In the genomic region with DNA sequence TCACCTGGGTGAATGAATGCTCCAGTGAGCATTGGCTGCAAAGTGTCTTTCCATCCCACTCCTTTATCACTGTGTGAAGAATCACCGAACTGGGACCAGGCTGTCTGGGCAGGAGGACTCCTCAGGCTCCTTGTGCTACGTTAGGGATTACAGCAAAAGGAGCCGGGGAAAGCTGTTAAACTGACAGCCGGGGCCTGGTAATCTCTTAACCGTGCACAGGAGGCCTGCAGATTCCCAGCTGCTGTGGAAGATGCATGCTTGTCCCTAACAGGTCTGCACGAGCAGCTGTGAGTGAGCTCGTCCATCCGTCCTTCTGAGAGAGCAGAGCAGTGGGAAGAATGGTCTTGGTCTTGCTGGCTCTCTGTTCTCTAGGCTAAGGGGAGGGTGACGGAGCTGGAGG, we compare ENCODE assay signal across 19 cellular contexts.
DNase-seq lines count a peak whose midpoint lies in the region; ATAC-seq and TF ChIP-seq lines count a peak whose summit lies in the region.
"Had no signal": no experiment of that assay in that cellular context is flagged by ENCODE, and none has a peak within 500 bp of the region (broad histone marks: within the 10 kb centered on the region; RNA-seq: fewer than 3 reads in every experiment).

No MANE protein-coding gene starts in this region.

- no peak overlapping the region for H3K4me3 Mint-ChIP-seq in naive thymus-derived CD4-positive, alpha-beta T cell
- no peak overlapping the region for H3K4me3 Mint-ChIP-seq in CD14-positive monocyte
- no peak overlapping the region for H3K4me3 Mint-ChIP-seq in activated naive CD8-positive, alpha-beta T cell treated with anti-CD3 and anti-CD28 coated beads for 36 hours
- H3K4me3 Mint-ChIP-seq: CD4-positive, CD25-positive, alpha-beta regulatory T cell; CD8-positive, alpha-beta T cell; H9 had no signal

- POLR2A ChIA-PET in naive thymus-derived CD4-positive, alpha-beta T cell (lab: Charles Lee) = no interaction called here

- no peak overlapping the region for H3K4me3 ChIP-seq in naive thymus-derived CD4-positive, alpha-beta T cell (ENCODE audit: low read length)
- no peak overlapping the region for H3K4me3 ChIP-seq in stomach
- H3K4me3 ChIP-seq: GM12878, GM23248 had no signal

- TF ChIP-seq CTCF in CD14-positive monocyte (IDR thresholded peaks at IDR 0.05) = no peak
- no peak for TF ChIP-seq CTCF in stomach (IDR thresholded peaks at IDR 0.05)

- H3K9me3 Mint-ChIP-seq in naive thymus-derived CD4-positive, alpha-beta T cell = peaks cover 0 to 19% (median 0%) of the 10 kb centered on the region in 11 donors
- peaks cover 0 to 6% (median 3%) of the 10 kb centered on the region in 7 donors for H3K9me3 Mint-ChIP-seq in CD14-positive monocyte
- H3K9me3 Mint-ChIP-seq in activated naive CD8-positive, alpha-beta T cell treated with anti-CD3 and anti-CD28 coated beads for 36 hours = no peaks in the 10 kb centered on the region
- H3K9me3 Mint-ChIP-seq: CD8-positive, alpha-beta T cell; H9 had no signal

- intact Hi-C loops in naive thymus-derived CD4-positive, alpha-beta T cell (cut with micrococcal nuclease) = no loop called here
- intact Hi-C loops in CD14-positive monocyte (cut with micrococcal nuclease) (no loop called here), stomach (cut with DNase I; ENCODE audit: low total_unique reads) (no loop called here)

- peaks cover 0 to 3% (median 0%) of the 10 kb centered on the region in 5 donors for H3K36me3 Mint-ChIP-seq in naive thymus-derived CD4-positive, alpha-beta T cell
- H3K36me3 Mint-ChIP-seq in CD14-positive monocyte = no peaks in the 10 kb centered on the region
- no peaks in the 10 kb centered on the region for H3K36me3 Mint-ChIP-seq in activated naive CD8-positive, alpha-beta T cell treated with anti-CD3 and anti-CD28 coated beads for 36 hours
- H3K36me3 Mint-ChIP-seq: CD4-positive, CD25-positive, alpha-beta regulatory T cell; CD8-positive, alpha-beta T cell had no signal

- peak; percentile 95 for DNase-seq in NCI-H82 (lab: John Stamatoyannopoulos, UW)
- peak; percentile 21 for DNase-seq in cerebellar cortex (ENCODE audit: low spot score)
- no peak for DNase-seq in naive thymus-derived CD4-positive, alpha-beta T cell
- DNase-seq in CD14-positive monocyte (ENCODE audit: low spot score) = no peak
- DNase-seq in activated naive CD8-positive, alpha-beta T cell treated with anti-CD3 and anti-CD28 coated beads for 36 hours = no peak
- DNase-seq in hepatic stellate cell (ENCODE audit: low spot score) = no peak
- no peak for DNase-seq in stomach
- DNase-seq: C1 segment of cervical spinal cord; Caco-2; CD4-positive, CD25-positive, alpha-beta regulatory T cell; CD8-positive, alpha-beta T cell; DMS153; DMS79; EL; GDM1; GM23248; H9 had no signal

- no peaks in the 10 kb centered on the region for H3K27me3 ChIP-seq in naive thymus-derived CD4-positive, alpha-beta T cell (ENCODE audit: control insufficient read depth in 2 of 2, insufficient read depth in 2 of 2, low read length in 2 of 2)
- peaks cover 0 to 25% (median 0%) of the 10 kb centered on the region in 3 donors for H3K27me3 ChIP-seq in stomach

- 53 to 79% (median 60%) methylated on average over 6 to 9 of the region's 9 CpGs for WGBS in stomach, 5 donors

- no peaks in the 10 kb centered on the region for H3K9me3 ChIP-seq in naive thymus-derived CD4-positive, alpha-beta T cell (ENCODE audit: control insufficient read depth in 2 of 3, low read length in 3 of 3)
- H3K9me3 ChIP-seq in stomach = peaks cover 0 to 18% (median 12%) of the 10 kb centered on the region in 4 donors
- H3K9me3 ChIP-seq: Caco-2 had no signal

- H3K36me3 ChIP-seq in naive thymus-derived CD4-positive, alpha-beta T cell (ENCODE audit: control insufficient read depth in 2 of 3, insufficient read depth in 3 of 3, low read length in 3 of 3) = no peaks in the 10 kb centered on the region
- no peaks in the 10 kb centered on the region for H3K36me3 ChIP-seq in stomach

- no peak for TF ChIP-seq POLR2A in stomach (IDR thresholded peaks at IDR 0.05)

- no peak overlapping the region for H3K27ac ChIP-seq in naive thymus-derived CD4-positive, alpha-beta T cell (ENCODE audit: low read depth, low read length)
- no peak overlapping the region for H3K27ac ChIP-seq in stomach
- H3K27ac ChIP-seq: GM23248 had no signal

- TF ChIP-seq EP300 in stomach (IDR thresholded peaks at IDR 0.05) = no peak

- no peak overlapping the region for H3K27ac Mint-ChIP-seq in naive thymus-derived CD4-positive, alpha-beta T cell
- H3K27ac Mint-ChIP-seq in CD14-positive monocyte = no peak overlapping the region
- no peak overlapping the region for H3K27ac Mint-ChIP-seq in activated naive CD8-positive, alpha-beta T cell treated with anti-CD3 and anti-CD28 coated beads for 36 hours
- H3K27ac Mint-ChIP-seq: CD8-positive, alpha-beta T cell; H9 had no signal

- CTCF ChIA-PET in naive thymus-derived CD4-positive, alpha-beta T cell (lab: Charles Lee) = no interaction called here

- peaks cover 0 to 4% (median 0%) of the 10 kb centered on the region in 7 donors for H3K4me1 Mint-ChIP-seq in naive thymus-derived CD4-positive, alpha-beta T cell
- no peaks in the 10 kb centered on the region for H3K4me1 Mint-ChIP-seq in CD14-positive monocyte
- H3K4me1 Mint-ChIP-seq in activated naive CD8-positive, alpha-beta T cell treated with anti-CD3 and anti-CD28 coated beads for 36 hours = no peaks in the 10 kb centered on the region
- H3K4me1 Mint-ChIP-seq: CD4-positive, CD25-positive, alpha-beta regulatory T cell had no signal

- H3K4me1 ChIP-seq in naive thymus-derived CD4-positive, alpha-beta T cell (ENCODE audit: control insufficient read depth in 2 of 2, insufficient read depth in 2 of 2, low read length in 2 of 2) = no peaks in the 10 kb centered on the region
- H3K4me1 ChIP-seq in stomach = no peaks in the 10 kb centered on the region
- H3K4me1 ChIP-seq: Caco-2 had no signal

- H3K27me3 Mint-ChIP-seq in naive thymus-derived CD4-positive, alpha-beta T cell = peaks cover 0 to 41% (median 22%) of the 10 kb centered on the region in 5 donors
- H3K27me3 Mint-ChIP-seq in CD14-positive monocyte (ENCODE audit: low read depth in 3 of 3) = peaks cover 6 to 21% (median 10%) of the 10 kb centered on the region in 3 donors
- peaks cover 10% of the 10 kb centered on the region for H3K27me3 Mint-ChIP-seq in activated naive CD8-positive, alpha-beta T cell treated with anti-CD3 and anti-CD28 coated beads for 36 hours
- H3K27me3 Mint-ChIP-seq: CD4-positive, CD25-positive, alpha-beta regulatory T cell had no signal

- ATAC-seq in naive thymus-derived CD4-positive, alpha-beta T cell = peak; percentile 12
- ATAC-seq: CD8-positive, alpha-beta T cell; GM12878; HCT116 had no signal

Comparison
In these comparisons a context has a peak if more than half of its experiments do, and no peak if none do; other contexts are left out.
1. DNase-seq: peak in NCI-H82 (single experiment) and cerebellar cortex (single experiment); none in naive thymus-derived CD4-positive, alpha-beta T cell (0 of 9), CD14-positive monocyte (single experiment), activated naive CD8-positive, alpha-beta T cell treated with anti-CD3 and anti-CD28 coated beads for 36 hours (single experiment), hepatic stellate cell (single experiment) and stomach (single experiment).